28 cellular contexts compared by ENCODE assay signal in genomic region chr5:3309538-3309937, GRCh38.
"Had no signal": no experiment of that assay in that cellular context is flagged by ENCODE, and none has a peak within 500 bp of the region (broad histone marks: within the 10 kb centered on the region; RNA-seq: fewer than 3 reads in every experiment).

No MANE protein-coding gene starts in this region.

- H3K4me1 ChIP-seq: adrenal gland, gastrocnemius medialis, pancreas, prostate gland had no signal

- ATAC-seq: activated CD4-positive, alpha-beta T cell treated with anti-CD3 and anti-CD28 coated beads for 36 hours; gastrocnemius medialis; naive thymus-derived CD8-positive, alpha-beta T cell; pancreas; sciatic nerve had no signal

- H3K27me3 ChIP-seq: adrenal gland, brain microvascular endothelial cell, gastrocnemius medialis, pancreas had no signal

- H3K9me3 ChIP-seq: adrenal gland, gastrocnemius medialis, pancreas, prostate gland had no signal

- H3K36me3 ChIP-seq: adrenal gland, brain microvascular endothelial cell, gastrocnemius medialis, pancreas, prostate gland had no signal

- H3K4me3 ChIP-seq: adrenal gland, gastrocnemius medialis, pancreas, prostate gland, skin epidermis had no signal

- DNase-seq: activated CD4-positive, alpha-beta T cell treated with anti-CD3 and anti-CD28 coated beads for 36 hours; activated CD4-positive, alpha-beta T cell treated with anti-CD3 and anti-CD28 coated beads, Interleukin-2, amount 50 U/mL, for 4 hours; activated CD4-positive, CD25-positive, alpha-beta regulatory T cell; activated effector memory CD4-positive, alpha-beta T cell treated with anti-CD3 and anti-CD28 coated beads, Interleukin-2, amount 50 U/mL, for 16 hours; activated naive CD4-positive, alpha-beta T cell treated with anti-CD3 and anti-CD28 coated beads for 36 hours; activated naive CD8-positive, alpha-beta T cell treated with anti-CD3 and anti-CD28 coated beads for 36 hours; activated T-cell treated with anti-CD3 and anti-CD28 coated beads for 4 hours; adrenal gland; aorta; brain microvascular endothelial cell; central memory CD4-positive, alpha-beta T cell; gastrocnemius medialis; glutamatergic neuron; naive thymus-derived CD8-positive, alpha-beta T cell; nucleus accumbens; pancreas; retina; stimulated activated CD4-positive, alpha-beta T cell treated with anti-CD3 and anti-CD28 coated beads, Interleukin-12 subunit alpha, Interleukin-12 subunit beta, amount 100 ng/mL, for 4 hours; stimulated activated CD4-positive, alpha-beta T cell treated with anti-CD3 and anti-CD28 coated beads, Interleukin-4, amount 100 ng/mL, for 1 hour; T-helper 1 cell had no signal

- H3K27ac Mint-ChIP-seq: activated CD4-positive, alpha-beta T cell treated with anti-CD3 and anti-CD28 coated beads for 36 hours; activated naive CD4-positive, alpha-beta T cell treated with anti-CD3 and anti-CD28 coated beads for 36 hours; activated naive CD8-positive, alpha-beta T cell treated with anti-CD3 and anti-CD28 coated beads for 36 hours; activated T-helper 1 cell treated with anti-CD3 and anti-CD28 coated beads, Interleukin-12 subunit alpha, Interleukin-12 subunit beta, Interleukin-2, Interleukin-4 antibody, amounts not matched to agents 30 ng/mL and 10 ng/mL and 1 ng/mL, durations not matched to agents 14 hours and 24 hours and 36 hours; memory B cell; naive thymus-derived CD8-positive, alpha-beta T cell; stimulated activated naive CD8-positive, alpha-beta T cell treated with anti-CD3 and anti-CD28 coated beads, Interleukin-15, Interleukin-2, amounts not matched to agents 100 ng/mL and 50 ng/mL, for 24 hours; T-helper 2 cell treated with Interferon-gamma antibody and Interleukin-4, amounts not matched to agents 5 μg/mL and 100 μg/mL, for 36 hours had no signal

- H3K4me1 Mint-ChIP-seq: activated CD4-positive, alpha-beta T cell treated with anti-CD3 and anti-CD28 coated beads for 36 hours; activated naive CD8-positive, alpha-beta T cell treated with anti-CD3 and anti-CD28 coated beads for 36 hours; memory B cell; naive thymus-derived CD8-positive, alpha-beta T cell had no signal

- H3K36me3 Mint-ChIP-seq: activated naive CD8-positive, alpha-beta T cell treated with anti-CD3 and anti-CD28 coated beads for 36 hours; memory B cell had no signal

- H3K27ac ChIP-seq: adrenal gland, brain microvascular endothelial cell, gastrocnemius medialis had no signal

- H3K4me3 Mint-ChIP-seq: activated CD4-positive, alpha-beta T cell treated with anti-CD3 and anti-CD28 coated beads for 36 hours; activated naive CD4-positive, alpha-beta T cell treated with anti-CD3 and anti-CD28 coated beads for 36 hours; activated naive CD8-positive, alpha-beta T cell treated with anti-CD3 and anti-CD28 coated beads for 36 hours; activated T-helper 1 cell treated with anti-CD3 and anti-CD28 coated beads, Interleukin-12 subunit alpha, Interleukin-12 subunit beta, Interleukin-2, Interleukin-4 antibody, amounts not matched to agents 30 ng/mL and 10 ng/mL and 1 ng/mL, durations not matched to agents 14 hours and 24 hours and 36 hours; memory B cell; naive thymus-derived CD8-positive, alpha-beta T cell; neural crest cell; stimulated activated naive CD8-positive, alpha-beta T cell treated with anti-CD3 and anti-CD28 coated beads, Interleukin-15, Interleukin-2, amounts not matched to agents 100 ng/mL and 50 ng/mL, for 24 hours; T-helper 2 cell treated with Interferon-gamma antibody and Interleukin-4, amounts not matched to agents 5 μg/mL and 100 μg/mL, for 36 hours had no signal

- H3K27me3 Mint-ChIP-seq: activated naive CD8-positive, alpha-beta T cell treated with anti-CD3 and anti-CD28 coated beads for 36 hours; memory B cell; stimulated activated naive CD8-positive, alpha-beta T cell treated with anti-CD3 and anti-CD28 coated beads, Interleukin-15, Interleukin-2, amounts not matched to agents 100 ng/mL and 50 ng/mL, for 24 hours had no signal
